Comparison of ENCODE assay signal across 1 cellular context in the genomic region with DNA sequence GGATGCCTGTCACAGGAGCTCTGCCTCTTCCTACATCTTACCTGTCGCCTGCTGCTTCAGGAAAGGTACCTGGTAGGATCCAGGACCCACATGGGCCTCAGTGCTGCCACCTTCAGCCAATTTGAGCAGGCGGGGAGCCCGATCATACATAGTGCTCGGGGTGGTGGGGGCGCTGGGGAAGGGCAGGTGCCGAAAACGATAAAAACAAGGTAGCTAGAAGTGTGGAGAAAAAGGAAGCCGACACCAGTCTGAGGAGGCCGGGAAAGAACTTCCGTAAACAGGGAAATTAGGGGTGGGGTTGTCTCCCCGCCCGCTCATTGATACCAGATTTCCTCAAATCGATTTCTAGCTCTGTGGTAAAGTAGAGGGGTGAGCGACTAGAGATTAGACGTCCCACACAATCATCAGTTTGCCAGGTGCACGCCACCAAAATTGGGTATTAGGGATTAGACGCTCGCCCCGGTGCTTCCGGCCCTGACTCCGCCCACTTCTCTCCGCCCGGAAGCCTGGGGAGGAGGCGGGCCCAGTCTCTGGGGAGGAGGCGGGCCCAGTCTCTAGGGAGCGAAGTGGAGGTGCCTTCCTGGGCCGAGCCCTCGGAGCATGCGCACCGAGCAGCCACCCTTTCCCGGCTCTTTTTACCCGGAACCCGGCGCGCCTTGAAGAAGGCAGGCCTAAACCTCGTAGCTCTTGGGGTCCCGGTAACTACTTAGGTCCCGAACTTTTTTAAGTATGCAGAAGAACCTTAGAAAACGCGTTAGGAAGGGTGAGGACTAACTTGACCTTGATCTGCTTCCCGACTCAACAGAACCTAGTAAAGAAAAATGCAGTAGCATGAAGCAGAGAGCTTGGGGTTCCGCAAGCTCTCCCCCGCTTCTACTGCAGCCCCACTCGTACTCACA.
TF ChIP-seq lines count a peak whose summit lies in the region.

A gene (minus strand): TSS at position 476 of the 899 bp plus-strand sequence.

TF ChIP-seq in HepG2, 621 proteins besides CTCF, POLR2A, EP300 and RAD21 (continued from another document and continues in another):
- TF ChIP-seq DNMT3B (CRISPR knock-in tag; conservative IDR thresholded peaks at IDR 0.05) (no peak), ZNF124 (CRISPR knock-in tag; IDR thresholded peaks at IDR 0.05) (no peak), ZSCAN31 (CRISPR knock-in tag; IDR thresholded peaks at IDR 0.05; ENCODE audit: low read depth) (peak; percentile 48), KLF12 (CRISPR knock-in tag; IDR thresholded peaks at IDR 0.05; ENCODE audit: borderline replicate concordance) (no peak), HDAC2 (CRISPR knock-in tag; IDR thresholded peaks at IDR 0.05) (no peak), ZNF121 (CRISPR knock-in tag; IDR thresholded peaks at IDR 0.05) (no peak), FLYWCH1 (CRISPR knock-in tag; IDR thresholded peaks at IDR 0.05) (no peak), TBX2 (CRISPR knock-in tag; IDR thresholded peaks at IDR 0.05; ENCODE audit: borderline replicate concordance) (0 out of 2 replicates have a peak, but pooled peaks have one; percentile 34), ZFX (CRISPR knock-in tag; IDR thresholded peaks at IDR 0.05; ENCODE audit: low read depth) (peak; percentile 70), AGO2 (optimal IDR thresholded peaks at IDR 0.05; ENCODE audit: low read depth, low read length) (no peak), ZNF552 (CRISPR knock-in tag; IDR thresholded peaks at IDR 0.05; ENCODE audit: borderline replicate concordance) (no peak), KAT2B (IDR thresholded peaks at IDR 0.05; ENCODE audit: borderline replicate concordance, low read depth, low read length) (no peak), ZNF496 (CRISPR knock-in tag; IDR thresholded peaks at IDR 0.05; ENCODE audit: insufficient replicate concordance) (no peak), PLRG1 (conservative IDR thresholded peaks at IDR 0.05) (no peak), EHMT2 (IDR thresholded peaks at IDR 0.05; ENCODE audit: borderline replicate concordance, low read depth, low read length) (peak; percentile 89; the same call in 1 of the 2 replicates), SAP130 (CRISPR knock-in tag; IDR thresholded peaks at IDR 0.05; ENCODE audit: low read depth) (peak; percentile 37; the same call in 1 of the 2 replicates), ZNF629 (CRISPR knock-in tag; conservative IDR thresholded peaks at IDR 0.05) (no peak), STAG1 (CRISPR knock-in tag; IDR thresholded peaks at IDR 0.05) (no peak), SNAI1 (CRISPR knock-in tag; IDR thresholded peaks at IDR 0.05; ENCODE audit: borderline replicate concordance) (no peak), PAF1 (CRISPR knock-in tag; IDR thresholded peaks at IDR 0.05) (no peak), ELF3 (CRISPR knock-in tag; IDR thresholded peaks at IDR 0.05) (peak; percentile 53), CBFB (CRISPR knock-in tag; IDR thresholded peaks at IDR 0.05) (no peak), NCOA1 (CRISPR knock-in tag; IDR thresholded peaks at IDR 0.05) (no peak), ZNF709 (CRISPR knock-in tag; IDR thresholded peaks at IDR 0.05) (no peak), ZNF20 (CRISPR knock-in tag; IDR thresholded peaks at IDR 0.05) (no peak), ZNF441 (CRISPR knock-in tag; IDR thresholded peaks at IDR 0.05; ENCODE audit: borderline replicate concordance) (0 out of 2 replicates have a peak, but pooled peaks have one; percentile 72), ZNF773 (CRISPR knock-in tag; IDR thresholded peaks at IDR 0.05; ENCODE audit: borderline replicate concordance) (no peak), ONECUT2 (CRISPR knock-in tag; IDR thresholded peaks at IDR 0.05) (no peak)
- TF ChIP-seq, protein P1, sequence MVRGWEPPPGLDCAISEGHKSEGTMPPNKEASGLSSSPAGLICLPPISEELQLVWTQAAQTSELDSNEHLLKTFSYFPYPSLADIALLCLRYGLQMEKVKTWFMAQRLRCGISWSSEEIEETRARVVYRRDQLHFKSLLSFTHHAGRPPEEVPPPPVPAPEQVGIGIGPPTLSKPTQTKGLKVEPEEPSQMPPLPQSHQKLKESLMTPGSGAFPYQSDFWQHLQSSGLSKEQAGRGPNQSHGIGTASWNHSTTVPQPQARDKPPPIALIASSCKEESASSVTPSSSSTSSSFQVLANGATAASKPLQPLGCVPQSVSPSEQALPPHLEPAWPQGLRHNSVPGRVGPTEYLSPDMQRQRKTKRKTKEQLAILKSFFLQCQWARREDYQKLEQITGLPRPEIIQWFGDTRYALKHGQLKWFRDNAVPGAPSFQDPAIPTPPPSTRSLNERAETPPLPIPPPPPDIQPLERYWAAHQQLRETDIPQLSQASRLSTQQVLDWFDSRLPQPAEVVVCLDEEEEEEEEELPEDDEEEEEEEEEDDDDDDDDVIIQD (CRISPR knock-in tag; IDR thresholded peaks at IDR 0.05; ENCODE audit: low read depth), result peak; percentile 77; the same call in 1 of the 2 replicates
- TF ChIP-seq, protein P2, sequence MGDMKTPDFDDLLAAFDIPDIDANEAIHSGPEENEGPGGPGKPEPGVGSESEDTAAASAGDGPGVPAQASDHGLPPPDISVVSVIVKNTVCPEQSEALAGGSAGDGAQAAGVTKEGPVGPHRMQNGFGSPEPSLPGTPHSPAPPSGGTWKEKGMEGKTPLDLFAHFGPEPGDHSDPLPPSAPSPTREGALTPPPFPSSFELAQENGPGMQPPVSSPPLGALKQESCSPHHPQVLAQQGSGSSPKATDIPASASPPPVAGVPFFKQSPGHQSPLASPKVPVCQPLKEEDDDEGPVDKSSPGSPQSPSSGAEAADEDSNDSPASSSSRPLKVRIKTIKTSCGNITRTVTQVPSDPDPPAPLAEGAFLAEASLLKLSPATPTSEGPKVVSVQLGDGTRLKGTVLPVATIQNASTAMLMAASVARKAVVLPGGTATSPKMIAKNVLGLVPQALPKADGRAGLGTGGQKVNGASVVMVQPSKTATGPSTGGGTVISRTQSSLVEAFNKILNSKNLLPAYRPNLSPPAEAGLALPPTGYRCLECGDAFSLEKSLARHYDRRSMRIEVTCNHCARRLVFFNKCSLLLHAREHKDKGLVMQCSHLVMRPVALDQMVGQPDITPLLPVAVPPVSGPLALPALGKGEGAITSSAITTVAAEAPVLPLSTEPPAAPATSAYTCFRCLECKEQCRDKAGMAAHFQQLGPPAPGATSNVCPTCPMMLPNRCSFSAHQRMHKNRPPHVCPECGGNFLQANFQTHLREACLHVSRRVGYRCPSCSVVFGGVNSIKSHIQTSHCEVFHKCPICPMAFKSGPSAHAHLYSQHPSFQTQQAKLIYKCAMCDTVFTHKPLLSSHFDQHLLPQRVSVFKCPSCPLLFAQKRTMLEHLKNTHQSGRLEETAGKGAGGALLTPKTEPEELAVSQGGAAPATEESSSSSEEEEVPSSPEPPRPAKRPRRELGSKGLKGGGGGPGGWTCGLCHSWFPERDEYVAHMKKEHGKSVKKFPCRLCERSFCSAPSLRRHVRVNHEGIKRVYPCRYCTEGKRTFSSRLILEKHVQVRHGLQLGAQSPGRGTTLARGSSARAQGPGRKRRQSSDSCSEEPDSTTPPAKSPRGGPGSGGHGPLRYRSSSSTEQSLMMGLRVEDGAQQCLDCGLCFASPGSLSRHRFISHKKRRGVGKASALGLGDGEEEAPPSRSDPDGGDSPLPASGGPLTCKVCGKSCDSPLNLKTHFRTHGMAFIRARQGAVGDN (CRISPR knock-in tag; IDR thresholded peaks at IDR 0.05), result peak; percentile 84
- TF ChIP-seq, protein P3, sequence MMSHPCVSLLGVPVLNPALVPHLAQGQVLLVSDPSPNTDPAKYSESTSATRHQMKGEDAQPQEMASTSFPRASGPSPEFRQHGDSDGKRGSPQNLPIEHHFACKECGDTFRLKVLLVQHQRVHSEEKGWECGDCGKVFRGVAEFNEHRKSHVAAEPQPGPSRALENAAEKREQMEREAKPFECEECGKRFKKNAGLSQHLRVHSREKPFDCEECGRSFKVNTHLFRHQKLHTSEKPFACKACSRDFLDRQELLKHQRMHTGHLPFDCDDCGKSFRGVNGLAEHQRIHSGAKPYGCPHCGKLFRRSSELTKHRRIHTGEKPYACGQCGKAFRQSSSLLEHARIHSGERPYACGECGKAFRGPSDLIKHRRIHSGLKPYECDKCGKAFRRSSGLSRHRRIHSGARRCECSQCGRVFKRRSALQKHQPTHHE (CRISPR knock-in tag; IDR thresholded peaks at IDR 0.05; ENCODE audit: borderline replicate concordance), result no peak
- TF ChIP-seq, protein P4, sequence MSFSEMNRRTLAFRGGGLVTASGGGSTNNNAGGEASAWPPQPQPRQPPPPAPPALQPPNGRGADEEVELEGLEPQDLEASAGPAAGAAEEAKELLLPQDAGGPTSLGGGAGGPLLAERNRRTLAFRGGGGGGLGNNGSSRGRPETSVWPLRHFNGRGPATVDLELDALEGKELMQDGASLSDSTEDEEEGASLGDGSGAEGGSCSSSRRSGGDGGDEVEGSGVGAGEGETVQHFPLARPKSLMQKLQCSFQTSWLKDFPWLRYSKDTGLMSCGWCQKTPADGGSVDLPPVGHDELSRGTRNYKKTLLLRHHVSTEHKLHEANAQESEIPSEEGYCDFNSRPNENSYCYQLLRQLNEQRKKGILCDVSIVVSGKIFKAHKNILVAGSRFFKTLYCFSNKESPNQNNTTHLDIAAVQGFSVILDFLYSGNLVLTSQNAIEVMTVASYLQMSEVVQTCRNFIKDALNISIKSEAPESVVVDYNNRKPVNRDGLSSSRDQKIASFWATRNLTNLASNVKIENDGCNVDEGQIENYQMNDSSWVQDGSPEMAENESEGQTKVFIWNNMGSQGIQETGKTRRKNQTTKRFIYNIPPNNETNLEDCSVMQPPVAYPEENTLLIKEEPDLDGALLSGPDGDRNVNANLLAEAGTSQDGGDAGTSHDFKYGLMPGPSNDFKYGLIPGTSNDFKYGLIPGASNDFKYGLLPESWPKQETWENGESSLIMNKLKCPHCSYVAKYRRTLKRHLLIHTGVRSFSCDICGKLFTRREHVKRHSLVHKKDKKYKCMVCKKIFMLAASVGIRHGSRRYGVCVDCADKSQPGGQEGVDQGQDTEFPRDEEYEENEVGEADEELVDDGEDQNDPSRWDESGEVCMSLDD (CRISPR knock-in tag; IDR thresholded peaks at IDR 0.05; ENCODE audit: borderline replicate concordance), result peak; percentile 20; the same call in 1 of the 2 replicates
- TF ChIP-seq, protein P5, sequence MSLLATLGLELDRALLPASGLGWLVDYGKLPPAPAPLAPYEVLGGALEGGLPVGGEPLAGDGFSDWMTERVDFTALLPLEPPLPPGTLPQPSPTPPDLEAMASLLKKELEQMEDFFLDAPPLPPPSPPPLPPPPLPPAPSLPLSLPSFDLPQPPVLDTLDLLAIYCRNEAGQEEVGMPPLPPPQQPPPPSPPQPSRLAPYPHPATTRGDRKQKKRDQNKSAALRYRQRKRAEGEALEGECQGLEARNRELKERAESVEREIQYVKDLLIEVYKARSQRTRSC (CRISPR knock-in tag; IDR thresholded peaks at IDR 0.05; ENCODE audit: low read depth), result no peak
- TF ChIP-seq, protein P6, sequence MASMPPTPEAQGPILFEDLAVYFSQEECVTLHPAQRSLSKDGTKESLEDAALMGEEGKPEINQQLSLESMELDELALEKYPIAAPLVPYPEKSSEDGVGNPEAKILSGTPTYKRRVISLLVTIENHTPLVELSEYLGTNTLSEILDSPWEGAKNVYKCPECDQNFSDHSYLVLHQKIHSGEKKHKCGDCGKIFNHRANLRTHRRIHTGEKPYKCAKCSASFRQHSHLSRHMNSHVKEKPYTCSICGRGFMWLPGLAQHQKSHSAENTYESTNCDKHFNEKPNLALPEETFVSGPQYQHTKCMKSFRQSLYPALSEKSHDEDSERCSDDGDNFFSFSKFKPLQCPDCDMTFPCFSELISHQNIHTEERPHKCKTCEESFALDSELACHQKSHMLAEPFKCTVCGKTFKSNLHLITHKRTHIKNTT (CRISPR knock-in tag; IDR thresholded peaks at IDR 0.05), result no peak
- TF ChIP-seq, protein P7, sequence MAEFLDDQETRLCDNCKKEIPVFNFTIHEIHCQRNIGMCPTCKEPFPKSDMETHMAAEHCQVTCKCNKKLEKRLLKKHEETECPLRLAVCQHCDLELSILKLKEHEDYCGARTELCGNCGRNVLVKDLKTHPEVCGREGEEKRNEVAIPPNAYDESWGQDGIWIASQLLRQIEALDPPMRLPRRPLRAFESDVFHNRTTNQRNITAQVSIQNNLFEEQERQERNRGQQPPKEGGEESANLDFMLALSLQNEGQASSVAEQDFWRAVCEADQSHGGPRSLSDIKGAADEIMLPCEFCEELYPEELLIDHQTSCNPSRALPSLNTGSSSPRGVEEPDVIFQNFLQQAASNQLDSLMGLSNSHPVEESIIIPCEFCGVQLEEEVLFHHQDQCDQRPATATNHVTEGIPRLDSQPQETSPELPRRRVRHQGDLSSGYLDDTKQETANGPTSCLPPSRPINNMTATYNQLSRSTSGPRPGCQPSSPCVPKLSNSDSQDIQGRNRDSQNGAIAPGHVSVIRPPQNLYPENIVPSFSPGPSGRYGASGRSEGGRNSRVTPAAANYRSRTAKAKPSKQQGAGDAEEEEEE (CRISPR knock-in tag; IDR thresholded peaks at IDR 0.05; ENCODE audit: borderline replicate concordance), result no peak
- TF ChIP-seq, protein P8, sequence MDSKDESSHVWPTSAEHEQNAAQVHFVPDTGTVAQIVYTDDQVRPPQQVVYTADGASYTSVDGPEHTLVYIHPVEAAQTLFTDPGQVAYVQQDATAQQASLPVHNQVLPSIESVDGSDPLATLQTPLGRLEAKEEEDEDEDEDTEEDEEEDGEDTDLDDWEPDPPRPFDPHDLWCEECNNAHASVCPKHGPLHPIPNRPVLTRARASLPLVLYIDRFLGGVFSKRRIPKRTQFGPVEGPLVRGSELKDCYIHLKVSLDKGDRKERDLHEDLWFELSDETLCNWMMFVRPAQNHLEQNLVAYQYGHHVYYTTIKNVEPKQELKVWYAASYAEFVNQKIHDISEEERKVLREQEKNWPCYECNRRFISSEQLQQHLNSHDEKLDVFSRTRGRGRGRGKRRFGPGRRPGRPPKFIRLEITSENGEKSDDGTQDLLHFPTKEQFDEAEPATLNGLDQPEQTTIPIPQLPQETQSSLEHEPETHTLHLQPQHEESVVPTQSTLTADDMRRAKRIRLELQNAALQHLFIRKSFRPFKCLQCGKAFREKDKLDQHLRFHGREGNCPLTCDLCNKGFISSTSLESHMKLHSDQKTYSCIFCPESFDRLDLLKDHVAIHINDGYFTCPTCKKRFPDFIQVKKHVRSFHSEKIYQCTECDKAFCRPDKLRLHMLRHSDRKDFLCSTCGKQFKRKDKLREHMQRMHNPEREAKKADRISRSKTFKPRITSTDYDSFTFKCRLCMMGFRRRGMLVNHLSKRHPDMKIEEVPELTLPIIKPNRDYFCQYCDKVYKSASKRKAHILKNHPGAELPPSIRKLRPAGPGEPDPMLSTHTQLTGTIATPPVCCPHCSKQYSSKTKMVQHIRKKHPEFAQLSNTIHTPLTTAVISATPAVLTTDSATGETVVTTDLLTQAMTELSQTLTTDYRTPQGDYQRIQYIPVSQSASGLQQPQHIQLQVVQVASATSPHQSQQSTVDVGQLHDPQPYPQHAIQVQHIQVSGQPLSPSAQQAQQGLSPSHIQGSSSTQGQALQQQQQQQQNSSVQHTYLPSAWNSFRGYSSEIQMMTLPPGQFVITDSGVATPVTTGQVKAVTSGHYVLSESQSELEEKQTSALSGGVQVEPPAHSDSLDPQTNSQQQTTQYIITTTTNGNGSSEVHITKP (CRISPR knock-in tag; IDR thresholded peaks at IDR 0.05; ENCODE audit: low read depth), result no peak
- TF ChIP-seq, protein P9, sequence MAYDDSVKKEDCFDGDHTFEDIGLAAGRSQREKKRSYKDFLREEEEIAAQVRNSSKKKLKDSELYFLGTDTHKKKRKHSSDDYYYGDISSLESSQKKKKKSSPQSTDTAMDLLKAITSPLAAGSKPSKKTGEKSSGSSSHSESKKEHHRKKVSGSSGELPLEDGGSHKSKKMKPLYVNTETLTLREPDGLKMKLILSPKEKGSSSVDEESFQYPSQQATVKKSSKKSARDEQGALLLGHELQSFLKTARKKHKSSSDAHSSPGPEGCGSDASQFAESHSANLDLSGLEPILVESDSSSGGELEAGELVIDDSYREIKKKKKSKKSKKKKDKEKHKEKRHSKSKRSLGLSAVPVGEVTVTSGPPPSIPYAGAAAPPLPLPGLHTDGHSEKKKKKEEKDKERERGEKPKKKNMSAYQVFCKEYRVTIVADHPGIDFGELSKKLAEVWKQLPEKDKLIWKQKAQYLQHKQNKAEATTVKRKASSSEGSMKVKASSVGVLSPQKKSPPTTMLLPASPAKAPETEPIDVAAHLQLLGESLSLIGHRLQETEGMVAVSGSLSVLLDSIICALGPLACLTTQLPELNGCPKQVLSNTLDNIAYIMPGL (CRISPR knock-in tag; IDR thresholded peaks at IDR 0.05; ENCODE audit: borderline replicate concordance in 1 of 2, low read depth in 1 of 2), result peak; percentile 44 to 49; a peak in 3 of 4 replicates
